Comparison of ENCODE assay signal across 1 cellular context in the genomic region with DNA sequence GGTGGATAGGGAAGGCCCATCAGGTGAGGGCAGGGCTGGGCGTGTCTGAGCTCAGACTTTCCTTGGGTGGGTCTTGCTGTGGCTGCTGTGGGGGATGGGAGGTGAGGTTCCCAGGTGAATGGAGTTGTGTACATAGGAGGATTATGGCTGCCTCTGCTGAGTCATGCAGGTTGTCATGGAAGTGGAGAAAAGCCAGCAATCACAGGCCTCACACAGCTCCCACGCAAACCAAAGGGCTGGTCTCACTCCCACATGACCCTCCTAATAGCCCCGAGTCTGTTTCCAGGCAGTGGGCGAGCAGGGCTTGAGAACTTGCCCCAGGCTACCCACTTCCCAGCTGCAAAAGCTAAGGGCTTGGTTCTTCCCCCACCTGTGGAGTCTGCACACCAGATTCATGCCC.
TF ChIP-seq lines count a peak whose summit lies in the region.

No MANE protein-coding gene starts in this region.

TF ChIP-seq in K562, 482 proteins besides CTCF, POLR2A, EP300 and RAD21 (continued from another document):
- TF ChIP-seq, protein P1, sequence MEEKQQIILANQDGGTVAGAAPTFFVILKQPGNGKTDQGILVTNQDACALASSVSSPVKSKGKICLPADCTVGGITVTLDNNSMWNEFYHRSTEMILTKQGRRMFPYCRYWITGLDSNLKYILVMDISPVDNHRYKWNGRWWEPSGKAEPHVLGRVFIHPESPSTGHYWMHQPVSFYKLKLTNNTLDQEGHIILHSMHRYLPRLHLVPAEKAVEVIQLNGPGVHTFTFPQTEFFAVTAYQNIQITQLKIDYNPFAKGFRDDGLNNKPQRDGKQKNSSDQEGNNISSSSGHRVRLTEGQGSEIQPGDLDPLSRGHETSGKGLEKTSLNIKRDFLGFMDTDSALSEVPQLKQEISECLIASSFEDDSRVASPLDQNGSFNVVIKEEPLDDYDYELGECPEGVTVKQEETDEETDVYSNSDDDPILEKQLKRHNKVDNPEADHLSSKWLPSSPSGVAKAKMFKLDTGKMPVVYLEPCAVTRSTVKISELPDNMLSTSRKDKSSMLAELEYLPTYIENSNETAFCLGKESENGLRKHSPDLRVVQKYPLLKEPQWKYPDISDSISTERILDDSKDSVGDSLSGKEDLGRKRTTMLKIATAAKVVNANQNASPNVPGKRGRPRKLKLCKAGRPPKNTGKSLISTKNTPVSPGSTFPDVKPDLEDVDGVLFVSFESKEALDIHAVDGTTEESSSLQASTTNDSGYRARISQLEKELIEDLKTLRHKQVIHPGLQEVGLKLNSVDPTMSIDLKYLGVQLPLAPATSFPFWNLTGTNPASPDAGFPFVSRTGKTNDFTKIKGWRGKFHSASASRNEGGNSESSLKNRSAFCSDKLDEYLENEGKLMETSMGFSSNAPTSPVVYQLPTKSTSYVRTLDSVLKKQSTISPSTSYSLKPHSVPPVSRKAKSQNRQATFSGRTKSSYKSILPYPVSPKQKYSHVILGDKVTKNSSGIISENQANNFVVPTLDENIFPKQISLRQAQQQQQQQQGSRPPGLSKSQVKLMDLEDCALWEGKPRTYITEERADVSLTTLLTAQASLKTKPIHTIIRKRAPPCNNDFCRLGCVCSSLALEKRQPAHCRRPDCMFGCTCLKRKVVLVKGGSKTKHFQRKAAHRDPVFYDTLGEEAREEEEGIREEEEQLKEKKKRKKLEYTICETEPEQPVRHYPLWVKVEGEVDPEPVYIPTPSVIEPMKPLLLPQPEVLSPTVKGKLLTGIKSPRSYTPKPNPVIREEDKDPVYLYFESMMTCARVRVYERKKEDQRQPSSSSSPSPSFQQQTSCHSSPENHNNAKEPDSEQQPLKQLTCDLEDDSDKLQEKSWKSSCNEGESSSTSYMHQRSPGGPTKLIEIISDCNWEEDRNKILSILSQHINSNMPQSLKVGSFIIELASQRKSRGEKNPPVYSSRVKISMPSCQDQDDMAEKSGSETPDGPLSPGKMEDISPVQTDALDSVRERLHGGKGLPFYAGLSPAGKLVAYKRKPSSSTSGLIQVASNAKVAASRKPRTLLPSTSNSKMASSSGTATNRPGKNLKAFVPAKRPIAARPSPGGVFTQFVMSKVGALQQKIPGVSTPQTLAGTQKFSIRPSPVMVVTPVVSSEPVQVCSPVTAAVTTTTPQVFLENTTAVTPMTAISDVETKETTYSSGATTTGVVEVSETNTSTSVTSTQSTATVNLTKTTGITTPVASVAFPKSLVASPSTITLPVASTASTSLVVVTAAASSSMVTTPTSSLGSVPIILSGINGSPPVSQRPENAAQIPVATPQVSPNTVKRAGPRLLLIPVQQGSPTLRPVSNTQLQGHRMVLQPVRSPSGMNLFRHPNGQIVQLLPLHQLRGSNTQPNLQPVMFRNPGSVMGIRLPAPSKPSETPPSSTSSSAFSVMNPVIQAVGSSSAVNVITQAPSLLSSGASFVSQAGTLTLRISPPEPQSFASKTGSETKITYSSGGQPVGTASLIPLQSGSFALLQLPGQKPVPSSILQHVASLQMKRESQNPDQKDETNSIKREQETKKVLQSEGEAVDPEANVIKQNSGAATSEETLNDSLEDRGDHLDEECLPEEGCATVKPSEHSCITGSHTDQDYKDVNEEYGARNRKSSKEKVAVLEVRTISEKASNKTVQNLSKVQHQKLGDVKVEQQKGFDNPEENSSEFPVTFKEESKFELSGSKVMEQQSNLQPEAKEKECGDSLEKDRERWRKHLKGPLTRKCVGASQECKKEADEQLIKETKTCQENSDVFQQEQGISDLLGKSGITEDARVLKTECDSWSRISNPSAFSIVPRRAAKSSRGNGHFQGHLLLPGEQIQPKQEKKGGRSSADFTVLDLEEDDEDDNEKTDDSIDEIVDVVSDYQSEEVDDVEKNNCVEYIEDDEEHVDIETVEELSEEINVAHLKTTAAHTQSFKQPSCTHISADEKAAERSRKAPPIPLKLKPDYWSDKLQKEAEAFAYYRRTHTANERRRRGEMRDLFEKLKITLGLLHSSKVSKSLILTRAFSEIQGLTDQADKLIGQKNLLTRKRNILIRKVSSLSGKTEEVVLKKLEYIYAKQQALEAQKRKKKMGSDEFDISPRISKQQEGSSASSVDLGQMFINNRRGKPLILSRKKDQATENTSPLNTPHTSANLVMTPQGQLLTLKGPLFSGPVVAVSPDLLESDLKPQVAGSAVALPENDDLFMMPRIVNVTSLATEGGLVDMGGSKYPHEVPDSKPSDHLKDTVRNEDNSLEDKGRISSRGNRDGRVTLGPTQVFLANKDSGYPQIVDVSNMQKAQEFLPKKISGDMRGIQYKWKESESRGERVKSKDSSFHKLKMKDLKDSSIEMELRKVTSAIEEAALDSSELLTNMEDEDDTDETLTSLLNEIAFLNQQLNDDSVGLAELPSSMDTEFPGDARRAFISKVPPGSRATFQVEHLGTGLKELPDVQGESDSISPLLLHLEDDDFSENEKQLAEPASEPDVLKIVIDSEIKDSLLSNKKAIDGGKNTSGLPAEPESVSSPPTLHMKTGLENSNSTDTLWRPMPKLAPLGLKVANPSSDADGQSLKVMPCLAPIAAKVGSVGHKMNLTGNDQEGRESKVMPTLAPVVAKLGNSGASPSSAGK (IDR thresholded peaks at IDR 0.05): no peak
- no peak for TF ChIP-seq ZNF408 (CRISPR knock-in tag; IDR thresholded peaks at IDR 0.05; ENCODE audit: low read depth)
- no peak for TF ChIP-seq TAF1 (IDR thresholded peaks at IDR 0.05; ENCODE audit: control insufficient read depth, extremely low read depth, insufficient read depth, low read length, severe bottlenecking)
- no peak for TF ChIP-seq CAMTA2 (CRISPR knock-in tag; conservative IDR thresholded peaks at IDR 0.05)
- TF ChIP-seq ASH1L (IDR thresholded peaks at IDR 0.05; ENCODE audit: borderline replicate concordance, low read depth, partially characterized antibody): no peak
- TF ChIP-seq SIRT6 (IDR thresholded peaks at IDR 0.05; ENCODE audit: low read depth, low read length): no peak
- TF ChIP-seq ZNF77 (CRISPR knock-in tag; IDR thresholded peaks at IDR 0.05): no peak
- TF ChIP-seq GTF2F1 (IDR thresholded peaks at IDR 0.05; ENCODE audit: low read depth, low read length): no peak
- TF ChIP-seq SNRNP70 (optimal IDR thresholded peaks at IDR 0.05; ENCODE audit: low read depth, low read length): no peak
- TF ChIP-seq POLR3G (IDR thresholded peaks at IDR 0.05; ENCODE audit: extremely low read depth, insufficient read length, insufficient replicate concordance): no peak
- peak; percentile 17; the same call in 1 of the 2 replicates for TF ChIP-seq EGR1 (conservative IDR thresholded peaks at IDR 0.05)
- TF ChIP-seq, protein P2, sequence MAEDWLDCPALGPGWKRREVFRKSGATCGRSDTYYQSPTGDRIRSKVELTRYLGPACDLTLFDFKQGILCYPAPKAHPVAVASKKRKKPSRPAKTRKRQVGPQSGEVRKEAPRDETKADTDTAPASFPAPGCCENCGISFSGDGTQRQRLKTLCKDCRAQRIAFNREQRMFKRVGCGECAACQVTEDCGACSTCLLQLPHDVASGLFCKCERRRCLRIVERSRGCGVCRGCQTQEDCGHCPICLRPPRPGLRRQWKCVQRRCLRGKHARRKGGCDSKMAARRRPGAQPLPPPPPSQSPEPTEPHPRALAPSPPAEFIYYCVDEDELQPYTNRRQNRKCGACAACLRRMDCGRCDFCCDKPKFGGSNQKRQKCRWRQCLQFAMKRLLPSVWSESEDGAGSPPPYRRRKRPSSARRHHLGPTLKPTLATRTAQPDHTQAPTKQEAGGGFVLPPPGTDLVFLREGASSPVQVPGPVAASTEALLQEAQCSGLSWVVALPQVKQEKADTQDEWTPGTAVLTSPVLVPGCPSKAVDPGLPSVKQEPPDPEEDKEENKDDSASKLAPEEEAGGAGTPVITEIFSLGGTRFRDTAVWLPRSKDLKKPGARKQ (CRISPR knock-in tag; IDR thresholded peaks at IDR 0.05): no peak
